In genomic region chr5:112594060-112594850, GRCh38 we compare ENCODE assay signal across 1 cellular context.
TF ChIP-seq lines count a peak whose summit lies in the region.

No MANE protein-coding gene starts in this region.

TF ChIP-seq in WTC11, 78 proteins besides CTCF, POLR2A, EP300 and RAD21 (continued from another document):
- TF ChIP-seq AFF4 (CRISPR knock-in tag; IDR thresholded peaks at IDR 0.05; ENCODE audit: borderline replicate concordance): no peak
- TF ChIP-seq FOXK1 (CRISPR knock-in tag; IDR thresholded peaks at IDR 0.05): no peak
- no peak for TF ChIP-seq PRDM15 (CRISPR knock-in tag; IDR thresholded peaks at IDR 0.05)
- TF ChIP-seq CREB1 (CRISPR knock-in tag; IDR thresholded peaks at IDR 0.05): no peak
- no peak for TF ChIP-seq KAT7 (CRISPR knock-in tag; IDR thresholded peaks at IDR 0.05; ENCODE audit: borderline replicate concordance)
- TF ChIP-seq MYBL2 (CRISPR knock-in tag; IDR thresholded peaks at IDR 0.05): no peak
- no peak for TF ChIP-seq ATF2 (CRISPR knock-in tag; IDR thresholded peaks at IDR 0.05; ENCODE audit: borderline replicate concordance, low read depth)
- TF ChIP-seq NR2C2 (CRISPR knock-in tag; IDR thresholded peaks at IDR 0.05): no peak
- TF ChIP-seq ESRRA (CRISPR knock-in tag; IDR thresholded peaks at IDR 0.05; ENCODE audit: borderline replicate concordance): no peak
TF ChIP-seq in WTC11: peak in this region for 0.
